7 cellular contexts compared by ENCODE assay signal in the genomic region with DNA sequence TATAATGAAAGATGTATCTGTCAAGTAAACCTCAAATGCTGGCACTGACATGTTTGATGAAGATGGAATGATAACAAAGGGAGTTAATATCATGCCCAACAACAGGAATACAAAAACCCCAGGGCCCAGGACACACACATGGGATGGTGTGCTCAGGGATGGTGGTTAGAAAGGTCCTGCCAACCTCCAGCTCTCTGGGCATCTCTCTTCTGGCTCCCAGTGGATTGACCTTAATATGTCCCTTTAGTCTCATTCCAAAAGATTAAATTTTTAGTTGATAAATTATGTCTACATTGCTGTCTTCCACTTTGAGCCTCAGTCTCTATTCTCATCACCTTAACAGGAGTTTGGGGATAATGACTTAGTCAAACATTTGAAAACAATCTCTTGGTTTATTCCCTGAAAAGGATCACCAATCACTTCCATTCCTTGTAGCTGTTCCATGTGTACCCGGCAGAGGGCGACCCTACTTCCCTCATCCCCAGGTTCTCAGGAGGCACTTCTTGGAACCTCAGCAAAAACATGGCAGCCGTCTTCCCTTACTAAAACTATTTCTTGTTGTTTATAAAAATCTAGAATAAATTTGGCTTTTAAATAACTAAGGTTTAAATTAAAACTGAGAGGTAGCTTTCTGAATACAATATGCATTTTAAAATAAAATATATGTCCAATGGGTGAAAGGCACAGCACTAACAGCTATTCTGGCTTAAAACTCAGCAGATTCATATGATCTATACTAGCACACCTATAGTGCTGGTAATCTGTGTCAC. TPM values are rescaled to one million over a fixed set of nuclear protein-coding genes. Genes with fewer than 3 reads are reported as not detected.
DNase-seq lines count a peak whose midpoint lies in the region; ATAC-seq and TF ChIP-seq lines count a peak whose summit lies in the region.

No MANE protein-coding gene starts in this region.

- peaks cover 2% of the 10 kb centered on the region for H3K4me1 Mint-ChIP-seq in activated naive CD8-positive, alpha-beta T cell treated with anti-CD3 and anti-CD28 coated beads, Interleukin-2, amount 10 ng/mL, durations not matched to agents 7 days and 5 days

- H3K4me3 Mint-ChIP-seq in activated naive CD8-positive, alpha-beta T cell treated with anti-CD3 and anti-CD28 coated beads, Interleukin-2, amount 10 ng/mL, durations not matched to agents 7 days and 5 days = no peak overlapping the region

- DNase-seq in GM10266 (ENCODE audit: extremely low spot score) (peak; percentile 71), SJSA1 (ENCODE audit: low read depth in 1 of 2, low spot score in 2 of 2) (peak; percentile 27 to 63), left ventricle myocardium superior (peak; percentile 53), skeletal muscle cell (ENCODE audit: low read depth) (peak; percentile 12)
- DNase-seq in activated naive CD8-positive, alpha-beta T cell treated with anti-CD3 and anti-CD28 coated beads, Interleukin-2, amount 10 ng/mL, durations not matched to agents 7 days and 5 days = peak; percentile 37

- 0 out of 2 replicates have a peak, but pooled peaks cover 3% of the 10 kb centered on the region for H3K4me1 ChIP-seq in SJSA1 (replicated peaks)

- H3K27ac ChIP-seq in SJSA1 = no peak overlapping the region

- intact Hi-C loops in left ventricle myocardium superior (cut with micrococcal nuclease) = no loop called here

- H3K27ac Mint-ChIP-seq in activated naive CD8-positive, alpha-beta T cell treated with anti-CD3 and anti-CD28 coated beads, Interleukin-2, amount 10 ng/mL, durations not matched to agents 7 days and 5 days = no peak overlapping the region

- H3K9me3 ChIP-seq in SJSA1 (replicated peaks) = no peaks in the 10 kb centered on the region

- H3K36me3 Mint-ChIP-seq in activated naive CD8-positive, alpha-beta T cell treated with anti-CD3 and anti-CD28 coated beads, Interleukin-2, amount 10 ng/mL, durations not matched to agents 7 days and 5 days = peaks cover 1% of the 10 kb centered on the region

- POLR2A ChIA-PET in activated naive CD8-positive, alpha-beta T cell treated with anti-CD3 and anti-CD28 coated beads, Interleukin-2, amount 10 ng/mL, durations not matched to agents 7 days and 5 days (lab: Charles Lee) = interaction anchor here (1.3 to 1.9 kb wide), 2 partner anchors 30 to 32 kb away, joined by 5 to 7 read pairs; a partner anchor contains a TSS

- no peaks in the 10 kb centered on the region for H3K36me3 ChIP-seq in SJSA1

- H3K27me3 Mint-ChIP-seq in activated naive CD8-positive, alpha-beta T cell treated with anti-CD3 and anti-CD28 coated beads, Interleukin-2, amount 10 ng/mL, durations not matched to agents 7 days and 5 days = peaks cover 3% of the 10 kb centered on the region

- no peak for ATAC-seq in activated naive CD8-positive, alpha-beta T cell treated with anti-CD3 and anti-CD28 coated beads, Interleukin-2, amount 10 ng/mL, durations not matched to agents 7 days and 5 days (ENCODE audit: low read depth)
- ATAC-seq in left ventricle myocardium superior = peak; percentile 58
- no peak for ATAC-seq in GM19023 (IDR thresholded peaks at IDR 0.05; ENCODE audit: unreplicated experiment)

- H3K27me3 ChIP-seq in SJSA1 (replicated peaks) = peaks cover 4% of the 10 kb centered on the region; the same call in 1 of the 2 replicates

- H3K9me3 Mint-ChIP-seq in activated naive CD8-positive, alpha-beta T cell treated with anti-CD3 and anti-CD28 coated beads, Interleukin-2, amount 10 ng/mL, durations not matched to agents 7 days and 5 days = peaks cover 1% of the 10 kb centered on the region

- TF ChIP-seq CTCF in GM10266 (IDR thresholded peaks at IDR 0.05; ENCODE audit: control insufficient read depth, insufficient read depth, low read depth, missing control alignments) (peak; percentile 67), LNCAP (IDR thresholded peaks at IDR 0.05) (peak; percentile 65)

- no peak overlapping the region for H3K4me3 ChIP-seq in SJSA1
- no peak overlapping the region for H3K4me3 ChIP-seq in skeletal muscle cell (ENCODE audit: low read depth, low read length)

RNA-seq across cellular contexts. Expression of a gene that starts 29.6 kb away (rescaled TPM):
- 6.2 and 9.6 TPM in 2 replicates for total RNA-seq in SJSA1 (2014; rRNA removed; shearing (Covaris generic))
- 10 to 100 TPM; 16.6 to 17.6 TPM for total RNA-seq in activated naive CD8-positive, alpha-beta T cell treated with anti-CD3 and anti-CD28 coated beads, Interleukin-2, amount 10 ng/mL, durations not matched to agents 7 days and 5 days
- 41.6 TPM for total RNA-seq in left ventricle myocardium superior

RNA-seq across cellular contexts. Expression of a gene that starts 30.1 kb away (rescaled TPM):
- total RNA-seq in SJSA1 (2014; rRNA removed; shearing (Covaris generic)) = 30.2 and 44.1 TPM in 2 replicates
- 10 to 100 TPM; 36.0 to 37.2 TPM for total RNA-seq in activated naive CD8-positive, alpha-beta T cell treated with anti-CD3 and anti-CD28 coated beads, Interleukin-2, amount 10 ng/mL, durations not matched to agents 7 days and 5 days
- 18.2 TPM for total RNA-seq in left ventricle myocardium superior

RNA-seq across cellular contexts. Expression of a gene that starts 31.9 kb away (rescaled TPM):
- 35.8 and 48.0 TPM in 2 replicates for total RNA-seq in SJSA1 (2014; rRNA removed; shearing (Covaris generic))
- total RNA-seq in activated naive CD8-positive, alpha-beta T cell treated with anti-CD3 and anti-CD28 coated beads, Interleukin-2, amount 10 ng/mL, durations not matched to agents 7 days and 5 days = 10 to 100 TPM; 87.1 to 93.3 TPM
- total RNA-seq in left ventricle myocardium superior = 47.8 TPM

Comparison
In these comparisons a context has a peak if more than half of its experiments do, and no peak if none do; other contexts are left out.
1. DNase-seq: peak in every context shown above with its lines; median percentile 71 in GM10266; 53 in left ventricle myocardium superior; 45 in SJSA1; 37 in activated naive CD8-positive, alpha-beta T cell treated with anti-CD3 and anti-CD28 coated beads, Interleukin-2, amount 10 ng/mL, durations not matched to agents 7 days and 5 days; 12 in skeletal muscle cell.